Comparison of ENCODE assay signal across 9 cellular contexts in the genomic region with DNA sequence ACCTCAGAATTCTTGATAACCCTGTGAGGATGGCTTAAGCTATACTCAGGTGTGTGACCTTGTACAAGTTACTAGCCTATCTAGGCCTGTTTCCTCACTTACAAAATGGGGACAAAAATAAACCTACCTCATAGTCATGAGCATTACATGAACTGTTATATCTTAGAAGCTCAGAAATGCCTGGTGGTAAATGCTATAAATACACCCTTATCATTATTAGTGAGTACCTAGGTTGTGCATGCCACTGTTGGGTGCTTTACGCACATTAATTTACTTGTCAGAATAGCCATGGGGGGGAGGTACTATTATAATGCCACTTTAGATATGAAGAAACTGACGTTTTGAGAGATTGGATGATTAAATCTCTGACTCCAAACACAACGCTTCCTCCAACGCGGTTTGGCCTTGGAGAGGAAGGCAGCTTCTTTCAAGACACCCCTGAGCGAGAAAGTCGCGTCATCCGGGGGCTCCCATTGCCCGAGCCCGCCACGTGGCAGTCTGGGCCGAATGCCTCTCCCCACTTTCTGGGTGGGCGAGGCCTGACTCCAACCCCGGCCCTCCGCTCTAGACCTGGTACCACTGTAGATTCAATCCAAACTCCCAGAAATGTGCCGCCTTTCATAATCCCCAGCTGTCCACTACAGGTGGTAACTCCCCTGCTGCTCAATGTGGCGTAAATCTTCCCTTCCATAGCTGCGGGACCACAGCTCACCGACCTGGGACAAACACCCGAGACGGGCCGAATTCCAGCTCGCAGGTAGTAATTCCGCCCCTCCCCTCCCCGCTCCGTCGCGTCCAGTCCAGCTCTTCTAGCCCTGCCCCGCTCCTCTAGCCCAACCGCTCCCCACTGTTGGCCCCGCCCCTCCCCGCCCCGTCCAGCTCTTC. TPM values are rescaled to one million over a fixed set of nuclear protein-coding genes. Genes with fewer than 3 reads are reported as not detected.
DNase-seq lines count a peak whose midpoint lies in the region; ATAC-seq and TF ChIP-seq lines count a peak whose summit lies in the region.
"Had no signal": no experiment of that assay in that cellular context is flagged by ENCODE, and none has a peak within 500 bp of the region (broad histone marks: within the 10 kb centered on the region; RNA-seq: fewer than 3 reads in every experiment).

No MANE protein-coding gene starts in this region.

- H3K27me3 ChIP-seq in BJ (ENCODE audit: control insufficient read depth, insufficient read depth, low read length): no peaks in the 10 kb centered on the region
- no peaks in the 10 kb centered on the region for H3K27me3 ChIP-seq in NT2/D1 (ENCODE audit: insufficient read depth, insufficient read length)
- H3K27me3 ChIP-seq in psoas muscle (ENCODE audit: insufficient read depth in 3 of 3, low read length in 2 of 3): no peaks in the 10 kb centered on the region
- H3K27me3 ChIP-seq in aorta (ENCODE audit: control insufficient read depth in 1 of 2, insufficient read depth in 2 of 2, low read length in 1 of 2): no peaks in the 10 kb centered on the region

- WGBS in psoas muscle, 3 donors: 3 to 4% (median 3%) methylated on average over 32 to 34 of the region's 34 CpGs
- WGBS in aorta, 2 donors: 1 to 2% methylated on average over 30 to 34 of the region's 34 CpGs

- DNase-seq in BJ (ENCODE audit: low read depth): peak; percentile 4
- no peak for DNase-seq in NT2/D1 (ENCODE audit: low read depth, low spot score)
- peak in 3 of 4 experiments; percentile 26 to 42 (median 40) for DNase-seq in activated naive CD4-positive, alpha-beta T cell (lab: John Stamatoyannopoulos, UW)
- DNase-seq in Right ventricle myocardium inferior (ENCODE audit: missing footprints): peak; percentile 77
- peak; percentile 40 to 75 for DNase-seq in psoas muscle
- DNase-seq in aorta: peak; percentile 70 to 80

- TF ChIP-seq CTCF in BJ (IDR thresholded peaks at IDR 0.05; ENCODE audit: insufficient read depth, low read depth, low read length) (no peak), psoas muscle (IDR thresholded peaks at IDR 0.05) (no peak)

- peak overlapping the region; percentile 93 for H3K9ac ChIP-seq in NT2/D1 (ENCODE audit: insufficient read length, low read depth)

- CTCF ChIA-PET in BJ (lab: Yijun Ruan, JAX): interaction anchor here (0.6 to 5.4 kb wide), 9 partner anchors 8 to 345 kb away, joined by 3 to 47 read pairs (median 4); a partner anchor contains a TSS

- intact Hi-C loops in Right ventricle myocardium inferior (cut with DNase I): loop anchor here (2.0 to 5.0 kb wide), 2 partner anchors 56 to 96 kb away; a partner anchor contains a TSS
- intact Hi-C loops in psoas muscle (cut with DNase I): loop anchor here in 1 of 2 donors (10.0 kb wide), 1 partner anchor 108 kb away; no protein-coding TSS in a partner anchor
- intact Hi-C loops in aorta (cut with DNase I): loop anchor here (5.0 kb wide), 2 partner anchors 56 to 96 kb away; a partner anchor contains a TSS

- H3K4me3 ChIP-seq in BJ (ENCODE audit: low read depth, low read length): peak overlapping the region; percentile 58
- H3K4me3 ChIP-seq in NT2/D1 (ENCODE audit: insufficient read length, low read depth): peak overlapping the region; percentile 82
- H3K4me3 ChIP-seq in psoas muscle: peak overlapping the region; percentile 75
- H3K4me3 ChIP-seq in aorta (ENCODE audit: low read length in 2 of 2): peak overlapping the region; percentile 52 to 97

- POLR2A ChIA-PET in BJ (lab: Charles Lee): interaction anchor here (0.6 to 1.2 kb wide), 4 partner anchors 9 to 100 kb away, joined by 3 to 9 read pairs (median 4); no protein-coding TSS in a partner anchor

- ATAC-seq in GM18868 (IDR thresholded peaks at IDR 0.05; ENCODE audit: unreplicated experiment) (peak; percentile 54), HG03095 (IDR thresholded peaks at IDR 0.05; ENCODE audit: unreplicated experiment) (peak; percentile 49), Right ventricle myocardium inferior (peak; percentile 91), psoas muscle (peak in 3 of 4 donors; percentile 86 to 91 (median 89)), aorta (ENCODE audit: low FRiP score) (peak; percentile 61)

- H3K36me3 ChIP-seq in BJ (ENCODE audit: control insufficient read depth, insufficient read depth, low read length) (no peaks in the 10 kb centered on the region; the same call in 1 of the 2 replicates), NT2/D1 (ENCODE audit: insufficient read depth, insufficient read length, low read length) (peaks cover 34% of the 10 kb centered on the region), psoas muscle (ENCODE audit: insufficient read depth in 1 of 2, low read depth in 1 of 2) (no peaks in the 10 kb centered on the region), aorta (ENCODE audit: control insufficient read depth in 1 of 2, insufficient read depth in 2 of 2, low read length in 1 of 2) (no peaks in the 10 kb centered on the region)

- H3K27ac ChIP-seq in psoas muscle (peak overlapping the region; percentile 70), aorta (ENCODE audit: low read depth in 1 of 2, low read length in 2 of 2) (peak overlapping the region in 1 of 2 donors; percentile 30)

- H3K9me3 ChIP-seq in NT2/D1 (ENCODE audit: insufficient read depth, low read length) (no peaks in the 10 kb centered on the region), psoas muscle (no peaks in the 10 kb centered on the region), aorta (ENCODE audit: control insufficient read depth, low read length) (no peaks in the 10 kb centered on the region)

- H3K4me1 ChIP-seq in NT2/D1 (ENCODE audit: insufficient read depth, insufficient read length) (peaks cover 14% of the 10 kb centered on the region), psoas muscle (no peaks in the 10 kb centered on the region), aorta (ENCODE audit: control insufficient read depth in 1 of 2, insufficient read depth in 2 of 2, low read length in 2 of 2) (no peaks in the 10 kb centered on the region)

RNA-seq across cellular contexts. Expression of a gene that starts 0.8 kb away (rescaled TPM):
- 4.3 and 5.6 TPM in 2 replicates for polyA plus RNA-seq in BJ (2011; rRNA removed)
- 5.2 and 7.3 TPM in 2 replicates for polyA minus RNA-seq in BJ (2011; rRNA and poly(A)+ RNA removed)
- 0.73 TPM for total RNA-seq in Right ventricle myocardium inferior
- total RNA-seq in psoas muscle: under 1 TPM in 1 of 4 donors, not detected in 3; 0.25 TPM
- under 1 TPM in 2 of 3 donors, not detected in 1; 0.08 to 0.22 TPM for polyA plus RNA-seq in psoas muscle
- 1 to 10 TPM; 1.6 to 2.3 TPM for total RNA-seq in aorta
- 1 to 10 TPM in 1 of 2 donors, not detected in 1; 4.2 TPM for polyA plus RNA-seq in aorta

RNA-seq across cellular contexts. Expression of a gene that starts 43.7 kb away (rescaled TPM):
- polyA plus RNA-seq in BJ (2011; rRNA removed): 2.5 and 3.2 TPM in 2 replicates
- polyA minus RNA-seq in BJ (2011; rRNA and poly(A)+ RNA removed): 1.4 and 1.6 TPM in 2 replicates
- total RNA-seq in Right ventricle myocardium inferior: 6.0 TPM
- total RNA-seq in psoas muscle: under 1 TPM; 0.29 to 0.77 (median 0.64) TPM
- 1 to 10 TPM in 1 of 3 donors, under 1 TPM in 2; 0.25 to 1.6 (median 0.28) TPM for polyA plus RNA-seq in psoas muscle
- 10 to 100 TPM; 12.5 to 16.5 TPM for total RNA-seq in aorta
- polyA plus RNA-seq in aorta: 1 to 10 TPM; 3.1 to 9.8 TPM
- total RNA-seq: NCI-H460 had no signal

RNA-seq across cellular contexts. Expression of a gene that starts 48.6 kb away (rescaled TPM):
- polyA plus RNA-seq in BJ (2011; rRNA removed): 60.7 and 80.0 TPM in 2 replicates
- polyA minus RNA-seq in BJ (2011; rRNA and poly(A)+ RNA removed): 32.8 and 55.2 TPM in 2 replicates
- total RNA-seq in Right ventricle myocardium inferior: 129 TPM
- 100 to 1,000 TPM in 1 of 4 donors, 10 to 100 TPM in 3; 73.5 to 100 (median 87.6) TPM for total RNA-seq in psoas muscle
- polyA plus RNA-seq in psoas muscle: 10 to 100 TPM; 63.1 to 89.5 (median 81.1) TPM
- 10 to 100 TPM; 52.8 to 56.0 TPM for total RNA-seq in aorta
- polyA plus RNA-seq in aorta: 100 to 1,000 TPM in 1 of 2 donors, 10 to 100 TPM in 1; 17.8 to 103 TPM

RNA-seq across cellular contexts. Expression of a gene that starts 56.6 kb away (rescaled TPM):
- polyA plus RNA-seq in BJ (2011; rRNA removed): 70.5 and 101 TPM in 2 replicates
- polyA minus RNA-seq in BJ (2011; rRNA and poly(A)+ RNA removed): 70.2 and 118 TPM in 2 replicates
- total RNA-seq in Right ventricle myocardium inferior: 35.8 TPM
- total RNA-seq in psoas muscle: 10 to 100 TPM; 52.9 to 76.7 (median 60.1) TPM
- polyA plus RNA-seq in psoas muscle: 10 to 100 TPM; 34.1 to 53.7 (median 35.9) TPM
- total RNA-seq in aorta: 10 to 100 TPM; 48.5 to 49.1 TPM
- polyA plus RNA-seq in aorta: 10 to 100 TPM; 13.4 to 39.8 TPM

RNA-seq across cellular contexts. Expression of a gene that starts 56.7 kb away (rescaled TPM):
- polyA plus RNA-seq in BJ (2011; rRNA removed) (188 and 449 TPM in 2 replicates), psoas muscle (1,000 to 10,000 TPM in 1 of 3 donors, 100 to 1,000 TPM in 2; 773 to 1,297 (median 800) TPM), aorta (100 to 1,000 TPM; 262 to 739 TPM)
- polyA minus RNA-seq in BJ (2011; rRNA and poly(A)+ RNA removed): 33.4 and 47.9 TPM in 2 replicates
- total RNA-seq in Right ventricle myocardium inferior (1,208 TPM), psoas muscle (100 to 1,000 TPM; 267 to 440 (median 370) TPM), aorta (100 to 1,000 TPM; 100 to 134 TPM)
